ENCODE assay signal across 1 cellular context in genomic region chr16:67349172-67349571, GRCh38.
TF ChIP-seq lines count a peak whose summit lies in the region.

No MANE protein-coding gene starts in this region.

TF ChIP-seq in HepG2, 621 proteins besides CTCF, POLR2A, EP300 and RAD21:
- TF ChIP-seq PATZ1 (CRISPR knock-in tag; IDR thresholded peaks at IDR 0.05) (0 out of 2 replicates have a peak, but pooled peaks have one; percentile 17), ZNF512B (CRISPR knock-in tag; IDR thresholded peaks at IDR 0.05; ENCODE audit: borderline replicate concordance) (no peak), ZNF709 (CRISPR knock-in tag; IDR thresholded peaks at IDR 0.05) (no peak), STAG1 (CRISPR knock-in tag; IDR thresholded peaks at IDR 0.05) (peak; percentile 51), ZFP36L2 (CRISPR knock-in tag; IDR thresholded peaks at IDR 0.05) (no peak), ARID3A (IDR thresholded peaks at IDR 0.05; ENCODE audit: low read depth, low read length) (peak; percentile 83; the same call in 1 of the 2 replicates), SMC3 (IDR thresholded peaks at IDR 0.05; ENCODE audit: low read length) (peak; percentile 25; the same call in 1 of the 2 replicates), ZNF580 (CRISPR knock-in tag; IDR thresholded peaks at IDR 0.05; ENCODE audit: borderline replicate concordance, low read depth) (no peak), ZNF362 (CRISPR knock-in tag; IDR thresholded peaks at IDR 0.05; ENCODE audit: borderline replicate concordance) (peak; percentile 49; the same call in 1 of the 2 replicates), SUZ12 (IDR thresholded peaks at IDR 0.05; ENCODE audit: low read depth, low read length) (no peak), FOXA3 (CRISPR knock-in tag; IDR thresholded peaks at IDR 0.05) (0 out of 2 replicates have a peak, but pooled peaks have one; percentile 7), HNRNPLL (IDR thresholded peaks at IDR 0.05; ENCODE audit: low read depth, low read length, poor library complexity, severe bottlenecking) (no peak), CERS6 (CRISPR knock-in tag; IDR thresholded peaks at IDR 0.05) (no peak)
